ENCODE assay signal across 1 cellular context in the genomic region with DNA sequence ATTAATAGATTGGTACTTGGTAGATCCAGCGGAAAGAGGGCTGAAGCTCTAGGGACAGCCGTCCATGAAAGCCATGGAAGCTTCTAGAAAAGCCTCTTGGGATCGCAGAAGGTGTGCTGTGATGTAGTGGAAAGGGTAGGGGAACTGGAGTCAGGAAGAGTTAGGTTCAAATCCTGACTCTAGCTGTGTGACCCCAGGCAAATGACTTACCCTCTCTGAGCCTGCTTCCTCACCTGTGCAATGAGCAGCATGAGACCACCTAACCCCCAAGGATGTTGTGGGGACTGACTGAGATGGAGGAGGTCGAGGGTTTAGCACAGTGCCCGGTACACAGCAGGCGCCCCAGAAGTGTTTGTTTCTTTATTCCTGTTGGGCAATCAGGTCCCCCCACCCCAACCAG.
A peak's percentile ranks its signal among the peaks of the same experiment; 100 is the strongest.
TF ChIP-seq lines count a peak whose summit lies in the region.

No MANE protein-coding gene starts in this region.

TF ChIP-seq in HEK293, 187 proteins besides CTCF, POLR2A, EP300 and RAD21:
- TF ChIP-seq HOXC10 (CRISPR knock-in tag; IDR thresholded peaks at IDR 0.05) (no peak), ZNF768 (tag by site-specific recombination; IDR thresholded peaks at IDR 0.05) (peak; percentile 82; the same call in 1 of the 2 replicates)
